Comparison of ENCODE assay signal across 23 cellular contexts in the genomic region with DNA sequence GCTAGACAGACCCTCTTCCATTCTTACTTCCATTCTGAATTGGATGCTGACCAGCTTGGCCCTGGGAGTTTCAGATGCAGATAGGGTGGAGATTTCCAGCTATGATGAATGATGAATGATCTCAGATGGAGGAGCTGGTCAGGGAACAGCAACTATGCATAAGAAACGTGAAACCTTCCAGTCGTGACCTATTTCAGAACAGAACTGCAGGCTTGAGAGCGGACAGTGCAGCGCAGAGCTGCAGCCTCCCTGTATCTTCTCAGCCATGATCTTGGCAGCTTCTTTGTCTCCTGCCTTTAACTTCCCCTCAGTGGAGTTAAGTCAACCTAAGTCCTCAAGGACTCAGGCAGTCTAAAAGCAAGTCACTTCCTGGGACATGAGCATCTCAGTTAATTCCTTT. TPM values are rescaled to one million over a fixed set of nuclear protein-coding genes. Genes with fewer than 3 reads are reported as not detected.
"Had no signal": no experiment of that assay in that cellular context is flagged by ENCODE, and none has a peak within 500 bp of the region (broad histone marks: within the 10 kb centered on the region; RNA-seq: fewer than 3 reads in every experiment).

No MANE protein-coding gene starts in this region.

- FAIRE-seq: bronchial epithelial cell, keratinocyte had no signal

- H3K27ac Mint-ChIP-seq: activated CD4-positive, alpha-beta T cell treated with anti-CD3 and anti-CD28 coated beads, Interleukin-2, amount 10 ng/mL, durations not matched to agents 7 days and 5 days; activated T-cell treated with anti-CD3 and anti-CD28 coated beads, Interleukin-2, amount 50 U/mL, for 72 hours; memory B cell; naive thymus-derived CD8-positive, alpha-beta T cell; stimulated activated effector memory CD8-positive, alpha-beta T cell treated with anti-CD3 and anti-CD28 coated beads, Interleukin-12 subunit alpha, Interleukin-12 subunit beta, amount 100 ng/mL, for 72 hours; T-cell had no signal

- H3K27me3 ChIP-seq: adrenal gland, pancreas, right lobe of liver, upper lobe of right lung had no signal

- H3K4me1 Mint-ChIP-seq: activated CD4-positive, alpha-beta T cell treated with anti-CD3 and anti-CD28 coated beads, Interleukin-2, amount 10 ng/mL, durations not matched to agents 7 days and 5 days; memory B cell; naive thymus-derived CD8-positive, alpha-beta T cell; stimulated activated effector memory CD8-positive, alpha-beta T cell treated with anti-CD3 and anti-CD28 coated beads, Interleukin-12 subunit alpha, Interleukin-12 subunit beta, amount 100 ng/mL, for 72 hours; T-cell had no signal

- H3K4me3 ChIP-seq: adrenal gland, pancreas, right lobe of liver, thoracic aorta, upper lobe of right lung had no signal

- ATAC-seq: activated T-cell treated with anti-CD3 and anti-CD28 coated beads, Interleukin-2, amount 50 U/mL, for 72 hours; naive thymus-derived CD8-positive, alpha-beta T cell; pancreas; right lobe of liver; stimulated activated effector memory CD8-positive, alpha-beta T cell treated with anti-CD3 and anti-CD28 coated beads, Interleukin-12 subunit alpha, Interleukin-12 subunit beta, amount 100 ng/mL, for 72 hours; T-cell; upper lobe of right lung had no signal

- H3K9me3 ChIP-seq: adrenal gland, pancreas, right lobe of liver, thoracic aorta, upper lobe of right lung had no signal

- H3K4me1 ChIP-seq: adrenal gland, pancreas, right lobe of liver, upper lobe of right lung had no signal

- DNase-seq: activated CD4-positive, alpha-beta T cell treated with anti-CD3 and anti-CD28 coated beads, Interleukin-2, amount 10 ng/mL, durations not matched to agents 7 days and 5 days; activated CD4-positive, CD25-positive, alpha-beta regulatory T cell; activated CD8-positive, alpha-beta memory T cell treated with anti-CD3 and anti-CD28 coated beads for 24 hours; activated CD8-positive, alpha-beta memory T cell treated with anti-CD3 and anti-CD28 coated beads, Interleukin-2, amount 50 U/mL, for 48 hours; activated effector memory CD4-positive, alpha-beta T cell treated with anti-CD3 and anti-CD28 coated beads, Interleukin-2, amount 50 U/mL, for 16 hours; activated naive CD4-positive, alpha-beta T cell treated with anti-CD3 and anti-CD28 coated beads, Interleukin-2, amount 50 U/mL, for 16 hours; activated T-cell treated with anti-CD3 and anti-CD28 coated beads, Interleukin-2, amount 50 U/mL, for 72 hours; adrenal gland; effector memory CD4-positive, alpha-beta T cell; foreskin melanocyte; naive thymus-derived CD8-positive, alpha-beta T cell; pancreas; right lobe of liver; stimulated activated CD4-positive, alpha-beta T cell treated with anti-CD3 and anti-CD28 coated beads, Interleukin-4, amount 100 ng/mL, for 24 hours; T-cell; T-helper 9 cell; upper lobe of right lung had no signal

- H3K36me3 ChIP-seq: adrenal gland, pancreas, right lobe of liver, thoracic aorta, upper lobe of right lung had no signal

- H3K9me3 Mint-ChIP-seq: activated CD4-positive, alpha-beta T cell treated with anti-CD3 and anti-CD28 coated beads, Interleukin-2, amount 10 ng/mL, durations not matched to agents 7 days and 5 days; activated T-cell treated with anti-CD3 and anti-CD28 coated beads, Interleukin-2, amount 50 U/mL, for 72 hours; memory B cell; stimulated activated effector memory CD8-positive, alpha-beta T cell treated with anti-CD3 and anti-CD28 coated beads, Interleukin-12 subunit alpha, Interleukin-12 subunit beta, amount 100 ng/mL, for 72 hours; T-cell had no signal

- H3K27me3 Mint-ChIP-seq: memory B cell had no signal

- H3K27ac ChIP-seq: adrenal gland, pancreas, right lobe of liver, thoracic aorta, upper lobe of right lung had no signal

- H3K4me3 Mint-ChIP-seq: activated CD4-positive, alpha-beta T cell treated with anti-CD3 and anti-CD28 coated beads, Interleukin-2, amount 10 ng/mL, durations not matched to agents 7 days and 5 days; activated T-cell treated with anti-CD3 and anti-CD28 coated beads, Interleukin-2, amount 50 U/mL, for 72 hours; memory B cell; naive thymus-derived CD8-positive, alpha-beta T cell; stimulated activated effector memory CD8-positive, alpha-beta T cell treated with anti-CD3 and anti-CD28 coated beads, Interleukin-12 subunit alpha, Interleukin-12 subunit beta, amount 100 ng/mL, for 72 hours; T-cell had no signal

- H3K36me3 Mint-ChIP-seq: memory B cell; naive thymus-derived CD8-positive, alpha-beta T cell; stimulated activated effector memory CD8-positive, alpha-beta T cell treated with anti-CD3 and anti-CD28 coated beads, Interleukin-12 subunit alpha, Interleukin-12 subunit beta, amount 100 ng/mL, for 72 hours; T-cell had no signal

RNA-seq across cellular contexts. Expression of gene HAND2, which starts 43.3 kb away (rescaled TPM):
- total RNA-seq: activated CD4-positive, alpha-beta T cell treated with anti-CD3 and anti-CD28 coated beads, Interleukin-2, amount 10 ng/mL, durations not matched to agents 7 days and 5 days; activated T-cell treated with anti-CD3 and anti-CD28 coated beads, Interleukin-2, amount 50 U/mL, for 72 hours; cerebellum; naive thymus-derived CD8-positive, alpha-beta T cell; T-cell; upper lobe of right lung had no signal
- polyA plus RNA-seq: keratinocyte; naive thymus-derived CD8-positive, alpha-beta T cell had no signal
